ENCODE assay signal across 15 cellular contexts in the genomic region with DNA sequence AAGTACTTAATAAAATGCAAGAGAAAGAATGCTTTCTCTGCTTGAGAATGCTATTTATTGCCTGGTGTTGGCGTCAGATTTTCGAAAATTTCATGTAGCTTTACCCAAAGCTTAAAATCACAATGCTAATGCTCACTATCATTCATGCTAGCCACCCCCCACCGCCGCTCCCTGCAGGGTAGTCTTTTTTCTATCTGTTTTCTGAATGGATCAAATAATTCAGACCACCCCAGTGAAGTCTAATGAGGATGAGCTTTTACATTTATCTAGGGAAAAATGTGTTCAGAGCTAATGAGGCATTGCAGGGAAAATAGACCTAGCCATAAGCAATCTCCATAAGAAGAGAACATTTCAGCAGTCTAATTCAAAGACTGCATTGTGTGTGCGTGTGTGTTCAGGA.
"Had no signal": no experiment of that assay in that cellular context is flagged by ENCODE, and none has a peak within 500 bp of the region (broad histone marks: within the 10 kb centered on the region; RNA-seq: fewer than 3 reads in every experiment).

No MANE protein-coding gene starts in this region.

- H3K9me3 Mint-ChIP-seq: nephron progenitor cell had no signal

- H3K4me1 ChIP-seq: esophagus muscularis mucosa, heart right ventricle, lower lobe of right lung, prostate gland, tibial artery had no signal

- ATAC-seq: activated CD4-positive, alpha-beta T cell treated with anti-CD3 and anti-CD28 coated beads for 36 hours; heart right ventricle; left cardiac atrium; lower lobe of right lung; right cardiac atrium; stimulated activated naive CD8-positive, alpha-beta T cell treated with anti-CD3 and anti-CD28 coated beads, Interleukin-15, Interleukin-2, amounts not matched to agents 100 U/mL and 50 U/mL, for 24 hours had no signal

- H3K4me3 ChIP-seq: esophagus muscularis mucosa, heart right ventricle, lower lobe of right lung, prostate gland, tibial artery had no signal

- DNase-seq: activated CD4-positive, alpha-beta T cell treated with anti-CD3 and anti-CD28 coated beads for 36 hours; activated CD4-positive, alpha-beta T cell treated with anti-CD3 and anti-CD28 coated beads, Interleukin-2, amount 50 U/mL, for 48 hours; effector CD8-positive, alpha-beta T cell; heart right ventricle; left cardiac atrium; lower lobe of right lung; nephron progenitor cell; stimulated activated naive CD8-positive, alpha-beta T cell treated with anti-CD3 and anti-CD28 coated beads, Interleukin-15, Interleukin-2, amounts not matched to agents 100 U/mL and 50 U/mL, for 24 hours; substantia nigra; tibial artery had no signal

- H3K27ac ChIP-seq: esophagus muscularis mucosa, heart right ventricle, lower lobe of right lung, prostate gland, tibial artery had no signal

- H3K27me3 Mint-ChIP-seq: activated CD4-positive, alpha-beta T cell treated with anti-CD3 and anti-CD28 coated beads for 36 hours; activated naive CD8-positive, alpha-beta T cell had no signal

- H3K4me1 Mint-ChIP-seq: activated CD4-positive, alpha-beta T cell treated with anti-CD3 and anti-CD28 coated beads for 36 hours; nephron progenitor cell had no signal

- H3K36me3 Mint-ChIP-seq: activated naive CD8-positive, alpha-beta T cell had no signal

- H3K36me3 ChIP-seq: esophagus muscularis mucosa, heart right ventricle, lower lobe of right lung, prostate gland, tibial artery had no signal

- H3K4me3 Mint-ChIP-seq: activated CD4-positive, alpha-beta T cell treated with anti-CD3 and anti-CD28 coated beads for 36 hours; activated naive CD8-positive, alpha-beta T cell; nephron progenitor cell; T-helper 2 cell treated with Interferon-gamma antibody and Interleukin-4, amounts not matched to agents 5 μg/mL and 100 μg/mL, for 36 hours had no signal

- H3K27ac Mint-ChIP-seq: activated CD4-positive, alpha-beta T cell treated with anti-CD3 and anti-CD28 coated beads for 36 hours; activated naive CD8-positive, alpha-beta T cell; nephron progenitor cell; T-helper 2 cell treated with Interferon-gamma antibody and Interleukin-4, amounts not matched to agents 5 μg/mL and 100 μg/mL, for 36 hours had no signal

- H3K27me3 ChIP-seq: esophagus muscularis mucosa, heart right ventricle, tibial artery had no signal

- H3K9me3 ChIP-seq: esophagus muscularis mucosa, heart right ventricle, lower lobe of right lung, prostate gland, tibial artery had no signal
